In genomic region chr15:83372434-83372873, GRCh38 we compare ENCODE assay signal across 13 cellular contexts.
DNase-seq lines count a peak whose midpoint lies in the region; ATAC-seq and TF ChIP-seq lines count a peak whose summit lies in the region.
"Had no signal": no experiment of that assay in that cellular context is flagged by ENCODE, and none has a peak within 500 bp of the region (broad histone marks: within the 10 kb centered on the region; RNA-seq: fewer than 3 reads in every experiment).

No MANE protein-coding gene starts in this region.

- peaks cover 9% of the 10 kb centered on the region for H3K4me1 Mint-ChIP-seq in HFFc6 (ENCODE audit: low read depth)

- H3K27me3 ChIP-seq in RWPE2 (ENCODE audit: insufficient read depth, poor library complexity, severe bottlenecking) (no peaks in the 10 kb centered on the region), testis (no peaks in the 10 kb centered on the region)

- TF ChIP-seq POLR2A in testis (IDR thresholded peaks at IDR 0.05), result no peak

- peaks cover 22% of the 10 kb centered on the region for H3K27me3 Mint-ChIP-seq in HFFc6 (ENCODE audit: insufficient read depth)

- peak; percentile 48 for ATAC-seq in RWPE2 (ENCODE audit: low read depth)
- no peak for ATAC-seq in mucosa of descending colon
- ATAC-seq in HG03521 (IDR thresholded peaks at IDR 0.05; ENCODE audit: unreplicated experiment), result no peak
- ATAC-seq in GM19351 (IDR thresholded peaks at IDR 0.05; ENCODE audit: unreplicated experiment), result no peak

- TF ChIP-seq CTCF in HFFc6 (IDR thresholded peaks at IDR 0.05) (no peak), RWPE2 (IDR thresholded peaks at IDR 0.05; ENCODE audit: poor library complexity, severe bottlenecking) (no peak), testis (IDR thresholded peaks at IDR 0.05) (no peak), mucosa of descending colon (IDR thresholded peaks at IDR 0.05) (no peak)

- H3K9me3 Mint-ChIP-seq in HFFc6, result no peaks in the 10 kb centered on the region

- H3K36me3 Mint-ChIP-seq in HFFc6 (ENCODE audit: low read depth), result no peaks in the 10 kb centered on the region

- no peak overlapping the region for H3K4me3 Mint-ChIP-seq in HFFc6

- 43 to 44% methylated on average over 9 of the region's 9 CpGs for WGBS in testis, 2 donors

- H3K27ac ChIP-seq in RWPE2 (ENCODE audit: poor library complexity, severe bottlenecking) (no peak overlapping the region), testis (no peak overlapping the region)
- H3K27ac ChIP-seq: hepatocyte, thoracic aorta had no signal

- no peak overlapping the region for H3K4me3 ChIP-seq in RWPE2 (ENCODE audit: severe bottlenecking)
- H3K4me3 ChIP-seq in testis, result no peak overlapping the region
- H3K4me3 ChIP-seq in mucosa of descending colon, result no peak overlapping the region
- H3K4me3 ChIP-seq: hepatocyte, skin epidermis, thoracic aorta had no signal

- 0 out of 2 replicates have a peak overlapping the region, but pooled peaks have one; percentile 3 for H3K27ac Mint-ChIP-seq in HFFc6

- intact Hi-C loops in testis (cut with DNase I; ENCODE audit: low total_unique reads), result no loop called here
- intact Hi-C loops in mucosa of descending colon (cut with DNase I, micrococcal nuclease), result no loop called here

- peaks cover 5% of the 10 kb centered on the region for H3K4me1 ChIP-seq in RWPE2 (ENCODE audit: insufficient read depth, poor library complexity, severe bottlenecking)
- H3K4me1 ChIP-seq in testis, result no peaks in the 10 kb centered on the region
- no peaks in the 10 kb centered on the region for H3K4me1 ChIP-seq in mucosa of descending colon (ENCODE audit: low read depth)

- no peaks in the 10 kb centered on the region for H3K36me3 ChIP-seq in RWPE2 (ENCODE audit: low read depth)
- no peaks in the 10 kb centered on the region for H3K36me3 ChIP-seq in testis (ENCODE audit: low read depth, missing control alignments)
- no peaks in the 10 kb centered on the region for H3K36me3 ChIP-seq in mucosa of descending colon (ENCODE audit: low read depth)
- H3K36me3 ChIP-seq: thoracic aorta had no signal

- peak; percentile 6 for DNase-seq in HFFc6
- peak; percentile 58 for DNase-seq in RWPE2 (ENCODE audit: low spot score)
- peak; percentile 18 for DNase-seq in iPS-NIHi11 (ENCODE audit: low spot score)
- peak; percentile 40 for DNase-seq in testis
- DNase-seq in mucosa of descending colon, result no peak
- DNase-seq in NAMALWA (ENCODE audit: low spot score), result no peak
- DNase-seq: activated CD4-positive, alpha-beta T cell treated with anti-CD3 and anti-CD28 coated beads for 4 hours; NCI-H69 had no signal

- H3K9me3 ChIP-seq in RWPE2 (ENCODE audit: severe bottlenecking) (no peaks in the 10 kb centered on the region), testis (no peaks in the 10 kb centered on the region), mucosa of descending colon (no peaks in the 10 kb centered on the region)
- H3K9me3 ChIP-seq: thoracic aorta had no signal

Comparison
In these comparisons a context has a peak if more than half of its experiments do, and no peak if none do; other contexts are left out.
1. DNase-seq: peak in HFFc6 (single experiment), RWPE2 (single experiment), iPS-NIHi11 (single experiment) and testis (single experiment); none in mucosa of descending colon (0 of 3) and NAMALWA (single experiment).